Comparison of ENCODE assay signal across 25 cellular contexts in the genomic region with DNA sequence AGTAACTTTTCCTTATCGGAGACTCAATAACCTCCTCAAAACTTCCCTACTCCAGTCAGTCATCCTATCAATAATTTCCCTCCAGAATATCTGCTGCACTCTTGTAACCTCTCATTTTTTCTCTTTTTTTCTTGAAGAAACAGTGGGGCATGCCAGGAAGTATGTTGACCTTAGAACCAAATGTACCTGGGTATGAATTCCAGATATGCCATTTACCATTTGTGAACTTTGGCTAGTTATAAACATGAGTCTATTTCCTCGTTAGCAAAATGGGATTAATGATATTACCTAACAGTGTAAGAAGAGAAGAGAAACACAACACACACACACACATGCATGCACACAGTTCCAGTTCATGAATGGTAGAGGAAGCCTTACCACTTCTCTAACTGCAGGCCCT.
"Had no signal": no experiment of that assay in that cellular context is flagged by ENCODE, and none has a peak within 500 bp of the region (broad histone marks: within the 10 kb centered on the region; RNA-seq: fewer than 3 reads in every experiment).

No MANE protein-coding gene starts in this region.

- H3K4me2 ChIP-seq: neural progenitor cell, smooth muscle cell had no signal

- H2AFZ ChIP-seq: neural progenitor cell had no signal

- H3K27ac ChIP-seq: neural progenitor cell, ovary, psoas muscle, right lobe of liver, sigmoid colon, spleen, suprapubic skin, testis, tibial artery, transverse colon, upper lobe of right lung, uterus had no signal

- ATAC-seq: naive thymus-derived CD4-positive, alpha-beta T cell; natural killer cell; psoas muscle; right cardiac atrium; right lobe of liver; stimulated activated memory B cell treated with anti-CD40 and anti-IgM and Interleukin-4, amounts not matched to agents 10 μg/mL and 1 μg/mL and 100 μg/mL, for 72 hours; stimulated activated naive CD8-positive, alpha-beta T cell treated with anti-CD3 and anti-CD28 coated beads, Interleukin-15, amount 100 ng/mL, for 72 hours; stimulated activated naive CD8-positive, alpha-beta T cell treated with anti-CD3 and anti-CD28 coated beads, Interleukin-15, Interleukin-2, amounts not matched to agents 100 U/mL and 50 U/mL, for 24 hours; upper lobe of right lung had no signal

- DNase-seq: naive thymus-derived CD4-positive, alpha-beta T cell; natural killer cell; occipital lobe; ovary; psoas muscle; right cardiac atrium; right lobe of liver; sigmoid colon; spleen; stimulated activated CD4-positive, alpha-beta T cell treated with anti-CD3 and anti-CD28 coated beads, Interleukin-12 subunit alpha, Interleukin-12 subunit beta, amount 100 ng/mL, for 4 hours; stimulated activated CD4-positive, alpha-beta T cell treated with anti-CD3 and anti-CD28 coated beads, Interleukin-1b, Interleukin-23, amount 100 ng/mL, for 48 hours; stimulated activated CD4-positive, alpha-beta T cell treated with anti-CD3 and anti-CD28 coated beads, Interleukin-4, amount 100 ng/mL, for 24 hours; stimulated activated naive CD4-positive, alpha-beta T cell; stimulated activated naive CD8-positive, alpha-beta T cell treated with anti-CD3 and anti-CD28 coated beads, Interleukin-15, amount 100 ng/mL, for 72 hours; stimulated activated naive CD8-positive, alpha-beta T cell treated with anti-CD3 and anti-CD28 coated beads, Interleukin-15, Interleukin-2, amounts not matched to agents 100 U/mL and 50 U/mL, for 24 hours; substantia nigra; testis; tibial artery; transverse colon; upper lobe of right lung; uterus had no signal

- H3K4me1 ChIP-seq: psoas muscle, right lobe of liver, sigmoid colon, spleen, suprapubic skin, testis, tibial artery, transverse colon, upper lobe of right lung, uterus had no signal

- H3K36me3 ChIP-seq: neural progenitor cell, ovary, right lobe of liver, sigmoid colon, spleen, suprapubic skin, tibial artery, transverse colon, upper lobe of right lung, uterus had no signal

- H3K4me3 ChIP-seq: neural progenitor cell, ovary, psoas muscle, right lobe of liver, sigmoid colon, smooth muscle cell, spleen, suprapubic skin, testis, tibial artery, transverse colon, upper lobe of right lung, uterus had no signal

- H3K27me3 ChIP-seq: neural progenitor cell, ovary, right lobe of liver, sigmoid colon, spleen, suprapubic skin, testis, tibial artery, transverse colon, upper lobe of right lung, uterus had no signal

- H3K9me3 ChIP-seq: ovary, psoas muscle, right lobe of liver, sigmoid colon, suprapubic skin, testis, tibial artery, transverse colon, upper lobe of right lung, uterus had no signal
